ENCODE assay signal across 13 cellular contexts in genomic region chr1:4090556-4090955, GRCh38.
DNase-seq lines count a peak whose midpoint lies in the region; TF ChIP-seq lines count a peak whose summit lies in the region.
"Had no signal": no experiment of that assay in that cellular context is flagged by ENCODE, and none has a peak within 500 bp of the region (broad histone marks: within the 10 kb centered on the region; RNA-seq: fewer than 3 reads in every experiment).

No MANE protein-coding gene starts in this region.

- WGBS in stomach, 5 donors, result 63 to 90% (median 79%) methylated on average over 2 to 5 of the region's 5 CpGs

- no peaks in the 10 kb centered on the region for H4K20me1 ChIP-seq in BLaER1
- H4K20me1 ChIP-seq: BLaER1 treated with 17β-estradiol and CSF1 and Interleukin-3, amounts not matched to agents 10 nM and 100 nM had no signal

- intact Hi-C loops in posterior vena cava (cut with DNase I) (no loop called here), stomach (cut with DNase I; ENCODE audit: low total_unique reads) (no loop called here), dorsolateral prefrontal cortex (cut with DNase I) (no loop called here)

- DNase-seq in mesenteric fat pad (ENCODE audit: low spot score), result peak; percentile 55
- peak; percentile 70 for DNase-seq in posterior vena cava (ENCODE audit: low spot score)
- DNase-seq in stomach, result peak; percentile 7
- no peak for DNase-seq in DMS79 treated with DMSO at 0.1 percent for 48 hours (lab: John Stamatoyannopoulos, UW)
- DNase-seq in brain microvascular endothelial cell, result no peak
- no peak for DNase-seq in dorsolateral prefrontal cortex
- DNase-seq: 8988T; CD8-positive, alpha-beta T cell; COR-L47; DMS 273 treated with DMSO at 0.1 percent for 48 hours; H9 had no signal

- H3K4me1 ChIP-seq in BLaER1, result peaks cover 20% of the 10 kb centered on the region
- H3K4me1 ChIP-seq in stomach, result no peaks in the 10 kb centered on the region

- TF ChIP-seq EP300 in stomach (IDR thresholded peaks at IDR 0.05), result no peak

- TF ChIP-seq CTCF in stomach (IDR thresholded peaks at IDR 0.05) (no peak), brain microvascular endothelial cell (IDR thresholded peaks at IDR 0.05; ENCODE audit: low read depth, low read length, missing control alignments) (no peak), dorsolateral prefrontal cortex (IDR thresholded peaks at IDR 0.05 in 54 of 56, conservative IDR thresholded peaks at IDR 0.05 in 2 of 56; ENCODE audit: low read depth in 1 of 56, partially characterized antibody in 56 of 56) (no peak)

- no peak overlapping the region for H3K9ac ChIP-seq in BLaER1
- H3K9ac ChIP-seq: BLaER1 treated with 17β-estradiol and CSF1 and Interleukin-3, amounts not matched to agents 10 nM and 100 nM had no signal

- no peaks in the 10 kb centered on the region for H3K36me3 ChIP-seq in BLaER1
- H3K36me3 ChIP-seq in stomach, result no peaks in the 10 kb centered on the region
- no peaks in the 10 kb centered on the region for H3K36me3 ChIP-seq in brain microvascular endothelial cell (replicated peaks)
- H3K36me3 ChIP-seq: BLaER1 treated with 17β-estradiol and CSF1 and Interleukin-3, amounts not matched to agents 10 nM and 100 nM had no signal

- in situ Hi-C loops in brain microvascular endothelial cell (cut with HindIII; ENCODE audit: low pct_ligation_motif_present, low sequenced_read_pairs), result no loop called here

- no peak for TF ChIP-seq POLR2A in stomach (IDR thresholded peaks at IDR 0.05)

- H3K9me3 ChIP-seq in BLaER1, result peaks cover 31% of the 10 kb centered on the region
- H3K9me3 ChIP-seq in stomach, result peaks cover 3 to 33% (median 28%) of the 10 kb centered on the region in 4 donors

- H3K27ac ChIP-seq in BLaER1 (no peak overlapping the region), stomach (no peak overlapping the region), brain microvascular endothelial cell (no peak overlapping the region), dorsolateral prefrontal cortex (no peak overlapping the region)
- H3K27ac ChIP-seq: BLaER1 treated with 17β-estradiol and CSF1 and Interleukin-3, amounts not matched to agents 10 nM and 100 nM had no signal

- H3K27me3 ChIP-seq in BLaER1 (no peaks in the 10 kb centered on the region), stomach (peaks cover 0 to 31% (median 0%) of the 10 kb centered on the region in 3 donors), brain microvascular endothelial cell (replicated peaks) (no peaks in the 10 kb centered on the region), dorsolateral prefrontal cortex (peaks cover 0 to 6% (median 0%) of the 10 kb centered on the region in 45 donors)
- H3K27me3 ChIP-seq: BLaER1 treated with 17β-estradiol and CSF1 and Interleukin-3, amounts not matched to agents 10 nM and 100 nM had no signal

- peak overlapping the region; percentile 27; the same call in 1 of the 2 replicates for H3K4me2 ChIP-seq in BLaER1

- H3K4me3 ChIP-seq in BLaER1 (no peak overlapping the region), stomach (no peak overlapping the region), brain microvascular endothelial cell (ENCODE audit: low read depth, low read length) (no peak overlapping the region), dorsolateral prefrontal cortex (no peak overlapping the region)
- H3K4me3 ChIP-seq: BLaER1 treated with 17β-estradiol and CSF1 and Interleukin-3, amounts not matched to agents 10 nM and 100 nM had no signal

Comparison
In these comparisons a context has a peak if more than half of its experiments do, and no peak if none do; other contexts are left out.
1. DNase-seq: peak in mesenteric fat pad (single experiment), posterior vena cava (single experiment) and stomach (single experiment); none in DMS79 treated with DMSO at 0.1 percent for 48 hours (single experiment), brain microvascular endothelial cell (single experiment) and dorsolateral prefrontal cortex (0 of 10).